In genomic region chr1:23193391-23194118, GRCh38 we compare ENCODE assay signal across 1 cellular context.
TF ChIP-seq lines count a peak whose summit lies in the region.

No MANE protein-coding gene starts in this region.

TF ChIP-seq in K562, 482 proteins besides CTCF, POLR2A, EP300 and RAD21:
- TF ChIP-seq SP2 (IDR thresholded peaks at IDR 0.05; ENCODE audit: extremely low read depth, low read depth, low read length, poor library complexity, severe bottlenecking) (peak; percentile 5), SUPT5H (IDR thresholded peaks at IDR 0.05) (no peak), NR3C1 (CRISPR knock-in tag; IDR thresholded peaks at IDR 0.05) (0 out of 2 replicates have a peak, but pooled peaks have one; percentile 33), USF2 (CRISPR knock-in tag; IDR thresholded peaks at IDR 0.05) (peak; percentile 45), COPS2 (conservative IDR thresholded peaks at IDR 0.05) (no peak), CTBP1 (IDR thresholded peaks at IDR 0.05; ENCODE audit: borderline replicate concordance) (0 out of 2 replicates have a peak, but pooled peaks have one; percentile 31), USF1 (CRISPR knock-in tag; IDR thresholded peaks at IDR 0.05) (peak; percentile 52; the same call in 1 of the 2 replicates), MCM3 (IDR thresholded peaks at IDR 0.05) (0 out of 2 replicates have a peak, but pooled peaks have one; percentile 35), NFIC (IDR thresholded peaks at IDR 0.05) (peak; percentile 81), EZH2 (IDR thresholded peaks at IDR 0.05; ENCODE audit: borderline replicate concordance, low read depth, low read length) (0 out of 2 replicates have a peak, but pooled peaks have one; percentile 27)
